Comparison of ENCODE assay signal across 12 cellular contexts in genomic region chr18:39425172-39425571, GRCh38.
DNase-seq lines count a peak whose midpoint lies in the region; ATAC-seq and TF ChIP-seq lines count a peak whose summit lies in the region.
"Had no signal": no experiment of that assay in that cellular context is flagged by ENCODE, and none has a peak within 500 bp of the region (broad histone marks: within the 10 kb centered on the region; RNA-seq: fewer than 3 reads in every experiment).

No MANE protein-coding gene starts in this region.

- H3K4me3 Mint-ChIP-seq in endodermal cell (no peak overlapping the region), neural progenitor cell (no peak overlapping the region)
- H3K4me3 Mint-ChIP-seq: B cell; CD8-positive, alpha-beta T cell had no signal

- 82% methylated on average over 4 of the region's 4 CpGs for WGBS in right cardiac atrium
- WGBS in endodermal cell (ENCODE audit: insufficient coverage in 1 of 2, insufficient read length in 1 of 2), 2 experiments: 94% methylated on average over 4 of the region's 4 CpGs

- H3K27me3 Mint-ChIP-seq in endodermal cell (ENCODE audit: insufficient read depth) (no peaks in the 10 kb centered on the region), neural progenitor cell (ENCODE audit: insufficient read depth, low read depth) (no peaks in the 10 kb centered on the region)
- H3K27me3 Mint-ChIP-seq: B cell had no signal

- no peak overlapping the region for H3K9ac ChIP-seq in endodermal cell (ENCODE audit: extremely low read depth, low read length, poor library complexity, severe bottlenecking)
- no peak overlapping the region for H3K9ac ChIP-seq in neural progenitor cell
- H3K9ac ChIP-seq: BLaER1 treated with 17β-estradiol and CSF1 and Interleukin-3, amounts not matched to agents 10 nM and 100 nM had no signal

- TF ChIP-seq CTCF in endodermal cell (conservative IDR thresholded peaks at IDR 0.05): no peak
- no peak for TF ChIP-seq CTCF in neural progenitor cell (IDR thresholded peaks at IDR 0.05)

- peak overlapping the region; percentile 26 for H2AFZ ChIP-seq in neural progenitor cell (replicated peaks)

- H3K4me1 ChIP-seq in right cardiac atrium (ENCODE audit: control insufficient read depth, insufficient read depth, low read length) (no peaks in the 10 kb centered on the region), endodermal cell (ENCODE audit: control insufficient read depth, insufficient read depth, low read length) (peaks cover 4% of the 10 kb centered on the region), neural progenitor cell (no peaks in the 10 kb centered on the region)
- H3K4me1 ChIP-seq: BLaER1 treated with 17β-estradiol and CSF1 and Interleukin-3, amounts not matched to agents 10 nM and 100 nM; HAP-1 had no signal

- H4K20me1 ChIP-seq in neural progenitor cell (ENCODE audit: low read depth): no peaks in the 10 kb centered on the region
- H4K20me1 ChIP-seq: BLaER1 treated with 17β-estradiol and CSF1 and Interleukin-3, amounts not matched to agents 10 nM and 100 nM had no signal

- no peaks in the 10 kb centered on the region for H3K27me3 ChIP-seq in right cardiac atrium (ENCODE audit: control insufficient read depth, insufficient read depth)
- no peaks in the 10 kb centered on the region for H3K27me3 ChIP-seq in endodermal cell (ENCODE audit: control insufficient read depth, insufficient read depth, low read length, poor library complexity, severe bottlenecking)
- H3K27me3 ChIP-seq in neural progenitor cell: no peaks in the 10 kb centered on the region
- H3K27me3 ChIP-seq: BLaER1 treated with 17β-estradiol and CSF1 and Interleukin-3, amounts not matched to agents 10 nM and 100 nM had no signal

- intact Hi-C loops in left cardiac atrium (cut with DNase I): no loop called here
- intact Hi-C loops in right cardiac atrium (cut with DNase I): no loop called here

- H3K27ac ChIP-seq in right cardiac atrium (ENCODE audit: low read length): no peak overlapping the region
- H3K27ac ChIP-seq in endodermal cell (ENCODE audit: low read depth, low read length): no peak overlapping the region
- H3K27ac ChIP-seq in neural progenitor cell: no peak overlapping the region
- H3K27ac ChIP-seq: BLaER1 treated with 17β-estradiol and CSF1 and Interleukin-3, amounts not matched to agents 10 nM and 100 nM had no signal

- no peak overlapping the region for H3K4me3 ChIP-seq in right cardiac atrium (ENCODE audit: low read length)
- H3K4me3 ChIP-seq in endodermal cell (ENCODE audit: low read length): no peak overlapping the region
- no peak overlapping the region for H3K4me3 ChIP-seq in neural progenitor cell
- H3K4me3 ChIP-seq: BLaER1 treated with 17β-estradiol and CSF1 and Interleukin-3, amounts not matched to agents 10 nM and 100 nM; HAP-1 had no signal

- H3K9me3 ChIP-seq in right cardiac atrium (ENCODE audit: control insufficient read depth, low read length) (no peaks in the 10 kb centered on the region), endodermal cell (ENCODE audit: control insufficient read depth, low read length) (peaks cover 8% of the 10 kb centered on the region), neural progenitor cell (ENCODE audit: low read depth) (no peaks in the 10 kb centered on the region)
- H3K9me3 ChIP-seq: BLaER1 treated with 17β-estradiol and CSF1 and Interleukin-3, amounts not matched to agents 10 nM and 100 nM; HAP-1 had no signal

- H3F3A ChIP-seq in neural progenitor cell (ENCODE audit: low read depth): no peaks in the 10 kb centered on the region

- DNase-seq in left cardiac atrium (peak; percentile 17), right cardiac atrium (no peak), endodermal cell (no peak), neural progenitor cell (ENCODE audit: low spot score) (no peak), NCI-H1694 (lab: John Stamatoyannopoulos, UW) (no peak), NCI-H146 treated with DMSO at 0.1 percent for 48 hours (lab: John Stamatoyannopoulos, UW; ENCODE audit: unreplicated experiment) (no peak)
- DNase-seq: Calu3; CD8-positive, alpha-beta T cell had no signal

- ATAC-seq in left cardiac atrium (no peak), right cardiac atrium (no peak)
- ATAC-seq: CD8-positive, alpha-beta T cell; HepG2 had no signal

- H3K4me1 Mint-ChIP-seq in endodermal cell (peaks cover 13% of the 10 kb centered on the region), neural progenitor cell (peaks cover 5% of the 10 kb centered on the region)
- H3K4me1 Mint-ChIP-seq: B cell had no signal

- peak overlapping the region; percentile 71 for H3K27ac Mint-ChIP-seq in endodermal cell
- no peak overlapping the region for H3K27ac Mint-ChIP-seq in neural progenitor cell
- H3K27ac Mint-ChIP-seq: B cell; CD8-positive, alpha-beta T cell had no signal

- H3K4me2 ChIP-seq in neural progenitor cell: no peak overlapping the region
- H3K4me2 ChIP-seq: BLaER1 treated with 17β-estradiol and CSF1 and Interleukin-3, amounts not matched to agents 10 nM and 100 nM had no signal

- H3K36me3 ChIP-seq in endodermal cell (ENCODE audit: control insufficient read depth, insufficient read depth, low read length) (no peaks in the 10 kb centered on the region), neural progenitor cell (no peaks in the 10 kb centered on the region)
- H3K36me3 ChIP-seq: BLaER1 treated with 17β-estradiol and CSF1 and Interleukin-3, amounts not matched to agents 10 nM and 100 nM; HAP-1 had no signal

- no peaks in the 10 kb centered on the region for H3K79me2 ChIP-seq in neural progenitor cell (ENCODE audit: low read depth)

- H3K36me3 Mint-ChIP-seq in endodermal cell (ENCODE audit: low read depth): peaks cover 8% of the 10 kb centered on the region
- peaks cover 7% of the 10 kb centered on the region for H3K36me3 Mint-ChIP-seq in neural progenitor cell
- H3K36me3 Mint-ChIP-seq: CD8-positive, alpha-beta T cell had no signal

- H3K9me3 Mint-ChIP-seq in endodermal cell (peaks cover 42% of the 10 kb centered on the region), neural progenitor cell (peaks cover 36% of the 10 kb centered on the region)
